ENCODE assay signal across 1 cellular context in the genomic region with DNA sequence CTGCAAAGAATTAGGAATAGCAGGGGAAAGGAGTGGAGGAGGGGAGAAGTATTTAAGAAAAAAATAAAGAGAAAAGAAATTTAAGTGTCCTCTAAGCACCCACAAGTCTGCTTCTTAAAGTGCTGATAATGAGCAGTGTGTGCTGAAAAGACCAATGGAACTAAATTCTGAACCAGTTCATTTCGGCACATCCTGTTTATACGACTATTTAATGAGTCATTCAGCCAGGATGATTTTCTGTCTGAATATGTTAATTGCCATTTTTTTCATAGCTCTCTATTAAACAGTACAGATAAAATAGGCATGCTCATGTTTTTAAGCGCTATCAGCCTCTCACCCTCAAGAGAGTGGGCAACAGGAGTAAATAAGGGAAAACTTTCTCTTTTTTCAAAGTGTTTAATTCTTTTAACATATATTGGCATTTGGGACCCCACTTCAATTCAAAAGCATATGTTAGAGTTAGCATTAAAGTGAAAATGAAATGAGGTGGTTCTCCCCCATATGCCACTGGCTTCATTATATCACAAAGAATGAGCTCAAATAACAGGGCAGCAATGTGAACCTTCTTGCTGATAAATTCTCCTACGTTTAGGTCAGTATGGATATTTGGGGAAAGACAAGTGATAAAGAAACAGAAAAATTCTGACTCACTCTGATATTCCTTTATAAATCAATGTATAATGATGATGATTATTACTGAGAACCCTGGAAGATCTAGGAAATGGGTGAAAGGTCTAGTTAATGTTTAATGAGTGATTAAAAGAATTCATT.
A peak's percentile ranks its signal among the peaks of the same experiment; 100 is the strongest.
TF ChIP-seq lines count a peak whose summit lies in the region.

No MANE protein-coding gene starts in this region.

TF ChIP-seq in IMR-90, 13 proteins besides CTCF, POLR2A, EP300 and RAD21:
- TF ChIP-seq BHLHE40 (IDR thresholded peaks at IDR 0.05; ENCODE audit: low read depth, low read length) (peak; percentile 60), MAFK (IDR thresholded peaks at IDR 0.05; ENCODE audit: low read depth, low read length) (peak; percentile 55), FOS (IDR thresholded peaks at IDR 0.05; ENCODE audit: low read depth, low read length) (peak; percentile 98), SMC3 (IDR thresholded peaks at IDR 0.05; ENCODE audit: low read depth, low read length) (no peak; the same call in 1 of the 2 replicates), MAZ (IDR thresholded peaks at IDR 0.05; ENCODE audit: borderline replicate concordance, low read depth, low read length) (no peak)
- TF ChIP-seq, protein P1, sequence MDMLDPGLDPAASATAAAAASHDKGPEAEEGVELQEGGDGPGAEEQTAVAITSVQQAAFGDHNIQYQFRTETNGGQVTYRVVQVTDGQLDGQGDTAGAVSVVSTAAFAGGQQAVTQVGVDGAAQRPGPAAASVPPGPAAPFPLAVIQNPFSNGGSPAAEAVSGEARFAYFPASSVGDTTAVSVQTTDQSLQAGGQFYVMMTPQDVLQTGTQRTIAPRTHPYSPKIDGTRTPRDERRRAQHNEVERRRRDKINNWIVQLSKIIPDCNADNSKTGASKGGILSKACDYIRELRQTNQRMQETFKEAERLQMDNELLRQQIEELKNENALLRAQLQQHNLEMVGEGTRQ (IDR thresholded peaks at IDR 0.05; ENCODE audit: low read depth, low read length): no peak
